ENCODE assay signal across 14 cellular contexts in the genomic region with DNA sequence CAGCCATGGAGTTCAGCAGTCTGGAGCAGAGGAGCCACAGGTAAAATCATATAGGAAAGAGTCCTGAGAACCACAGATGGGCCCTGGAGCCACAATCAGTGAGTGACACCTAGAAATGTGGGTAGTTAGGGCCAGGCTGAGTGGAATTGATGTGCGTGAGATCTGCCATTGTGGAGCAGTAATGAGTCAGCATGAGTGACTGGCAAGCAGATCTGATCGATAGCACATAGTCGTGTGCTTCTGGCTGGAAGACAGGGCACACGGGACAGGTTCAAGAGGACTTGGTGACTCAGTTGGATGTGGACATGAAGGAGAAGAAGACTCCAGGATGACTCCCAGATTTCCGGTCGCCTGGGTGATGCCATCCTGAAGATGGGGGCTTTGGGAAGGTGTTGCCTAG. TPM values are rescaled to one million over a fixed set of nuclear protein-coding genes. Genes with fewer than 3 reads are reported as not detected.
A peak's percentile ranks its signal among the peaks of the same experiment; 100 is the strongest.
DNase-seq lines count a peak whose midpoint lies in the region; ATAC-seq and TF ChIP-seq lines count a peak whose summit lies in the region.
"Had no signal": no experiment of that assay in that cellular context is flagged by ENCODE, and none has a peak within 500 bp of the region (broad histone marks: within the 10 kb centered on the region; RNA-seq: fewer than 3 reads in every experiment).

No MANE protein-coding gene starts in this region.

- H2AK9ac ChIP-seq in IMR-90 (replicated peaks; ENCODE audit: low read depth, low read length, poor library complexity): no peak overlapping the region

- H3K36me3 Mint-ChIP-seq in activated CD4-positive, alpha-beta T cell treated with anti-CD3 and anti-CD28 coated beads, Interleukin-2, amount 10 ng/mL, durations not matched to agents 24 days and 14 days (ENCODE audit: low read depth): peaks cover 4% of the 10 kb centered on the region
- peaks cover 5% of the 10 kb centered on the region for H3K36me3 Mint-ChIP-seq in activated T-helper 2 cell treated with anti-CD3 and anti-CD28 coated beads, Interferon-gamma antibody, Interleukin-2, Interleukin-4, amounts not matched to agents 10 μg/mL and 5 μg/mL and 100 μg/mL, durations not matched to agents 14 hours and 24 hours and 36 hours (ENCODE audit: low read depth)

- H4K8ac ChIP-seq in IMR-90 (ENCODE audit: low read depth in 2 of 2, low read length in 2 of 2): no peak overlapping the region
- H4K8ac ChIP-seq in neuronal stem cell (ENCODE audit: low read depth, low read length): no peak overlapping the region

- TF ChIP-seq CTCF in IMR-90 (conservative IDR thresholded peaks at IDR 0.05; ENCODE audit: low read depth, low read length): no peak

- H2AK5ac ChIP-seq in IMR-90 (ENCODE audit: low read depth, low read length) (peak overlapping the region; percentile 59), neuronal stem cell (ENCODE audit: low read depth, low read length) (peak overlapping the region; percentile 65)

- H4K20me1 ChIP-seq in IMR-90 (ENCODE audit: insufficient read depth, low read length): peaks cover 7% of the 10 kb centered on the region

- no peaks in the 10 kb centered on the region for H3K9me3 ChIP-seq in IMR-90 (ENCODE audit: control insufficient read depth, insufficient read depth, low read length)
- no peaks in the 10 kb centered on the region for H3K9me3 ChIP-seq in neuronal stem cell (replicated peaks in 1 of 2; ENCODE audit: control insufficient read depth in 2 of 2, insufficient read depth in 1 of 2, low read depth in 1 of 2, low read length in 2 of 2)
- H3K9me3 ChIP-seq: colonic mucosa, vagina had no signal

- CTCF ChIA-PET in IMR-90 (lab: Yijun Ruan, JAX): no interaction called here

- no peaks in the 10 kb centered on the region for H3K9me3 Mint-ChIP-seq in activated CD4-positive, alpha-beta T cell treated with anti-CD3 and anti-CD28 coated beads, Interleukin-2, amount 10 ng/mL, durations not matched to agents 24 days and 14 days
- no peaks in the 10 kb centered on the region for H3K9me3 Mint-ChIP-seq in activated T-helper 2 cell treated with anti-CD3 and anti-CD28 coated beads, Interferon-gamma antibody, Interleukin-2, Interleukin-4, amounts not matched to agents 10 μg/mL and 5 μg/mL and 100 μg/mL, durations not matched to agents 14 hours and 24 hours and 36 hours

- dilution Hi-C loops in IMR-90 (cut with HindIII; ENCODE audit: low sequenced_read_pairs, unreplicated experiment): no loop called here

- H3K14ac ChIP-seq in IMR-90 (replicated peaks; ENCODE audit: low read depth, low read length) (no peak overlapping the region), neuronal stem cell (ENCODE audit: low read length) (peak overlapping the region; percentile 38)

- H3K9me1 ChIP-seq in IMR-90 (ENCODE audit: insufficient read depth, low read length): peaks cover 14% of the 10 kb centered on the region

- peak; percentile 67 for DNase-seq in activated CD4-positive, alpha-beta T cell treated with anti-CD3 and anti-CD28 coated beads, Interleukin-2, amount 10 ng/mL, durations not matched to agents 24 days and 14 days
- no peak for DNase-seq in activated CD4-positive, alpha-beta T cell treated with anti-CD3 and anti-CD28 coated beads for 1 hour
- no peak for DNase-seq in IMR-90
- peak; percentile 46 for DNase-seq in activated T-helper 2 cell treated with anti-CD3 and anti-CD28 coated beads, Interferon-gamma antibody, Interleukin-2, Interleukin-4, amounts not matched to agents 10 μg/mL and 5 μg/mL and 100 μg/mL, durations not matched to agents 14 hours and 24 hours and 36 hours (ENCODE audit: low spot score)
- no peak for DNase-seq in neuronal stem cell (ENCODE audit: low spot score)
- DNase-seq in NCI-H2196 (lab: John Stamatoyannopoulos, UW; ENCODE audit: unreplicated experiment): no peak
- no peak for DNase-seq in AG08395 (ENCODE audit: low spot score)
- no peak for DNase-seq in Ammon's horn (ENCODE audit: low spot score)
- DNase-seq: amniotic stem cell; Kasumi-1; NK-92 treated with Interleukin-12 subunit alpha and Interleukin-12 subunit beta, amount 100 ng/mL, for 24 hours had no signal

- no peak overlapping the region for H3K56ac ChIP-seq in IMR-90 (ENCODE audit: extremely low read depth, insufficient read depth, low read length)

- intact Hi-C loops in activated CD4-positive, alpha-beta T cell treated with anti-CD3 and anti-CD28 coated beads, Interleukin-2, amount 10 ng/mL, durations not matched to agents 24 days and 14 days (cut with micrococcal nuclease): loop anchor here (5.0 kb wide), 2 partner anchors 70 to 125 kb away; no protein-coding TSS in a partner anchor
- intact Hi-C loops in IMR-90 (cut with micrococcal nuclease): no loop called here
- intact Hi-C loops in activated T-helper 2 cell treated with anti-CD3 and anti-CD28 coated beads, Interferon-gamma antibody, Interleukin-2, Interleukin-4, amounts not matched to agents 10 μg/mL and 5 μg/mL and 100 μg/mL, durations not matched to agents 14 hours and 24 hours and 36 hours (cut with micrococcal nuclease): loop anchor here (2.0 kb wide), 1 partner anchor 70 kb away; no protein-coding TSS in a partner anchor

- in situ Hi-C loops in IMR-90 (cut with MboI; ENCODE audit: low sequenced_read_pairs): loop anchor here (25.0 kb wide), 1 partner anchor 695 kb away; the partner anchor contains the start of gene PMP22

- ATAC-seq in IMR-90 (ENCODE audit: low read depth): no peak

- WGBS in IMR-90 (ENCODE audit: extremely low coverage in 2 of 2, insufficient read length in 1 of 2), 2 experiments: 81% methylated on average over 4 of the region's 6 CpGs; no CpG with 5 or more reads in 1 of the 2 experiments
- WGBS in neuronal stem cell (ENCODE audit: extremely low coverage in 2 of 2, insufficient read length in 2 of 2, insufficient replicate concordance in 1 of 2), 2 donors: no CpG with 5 or more reads among the region's 6 CpGs

- POLR2A ChIA-PET in IMR-90 (lab: Charles Lee; ENCODE audit: unreplicated experiment): no interaction called here

- no peaks in the 10 kb centered on the region for H3K27me3 ChIP-seq in IMR-90 (ENCODE audit: control insufficient read depth, insufficient read depth, low read length)
- H3K27me3 ChIP-seq in neuronal stem cell (ENCODE audit: control insufficient read depth in 3 of 3, insufficient read depth in 3 of 3, low read depth in 1 of 3, low read length in 3 of 3): no peaks in the 10 kb centered on the region
- H3K27me3 ChIP-seq: colonic mucosa, vagina had no signal

- H3K18ac ChIP-seq in IMR-90 (ENCODE audit: low read depth, low read length): no peak overlapping the region
- H3K18ac ChIP-seq in neuronal stem cell (ENCODE audit: low read length): peak overlapping the region; percentile 86

- H3K79me1 ChIP-seq in IMR-90 (ENCODE audit: low read depth in 1 of 2, low read length in 2 of 2) (peaks cover 9 to 31% of the 10 kb centered on the region in 2 experiments; a peak in 3 of 4 replicates), neuronal stem cell (ENCODE audit: low read depth, low read length) (no peaks in the 10 kb centered on the region)

- no TSS peak for BruUV-seq in IMR-90 (replicated peaks; lab: Mats Ljungman, UMichigan)

- H3K4me2 ChIP-seq in IMR-90 (ENCODE audit: low read depth, low read length) (no peak overlapping the region), neuronal stem cell (ENCODE audit: insufficient read depth, low read length, poor library complexity, severe bottlenecking) (no peak overlapping the region)

- H3K27ac ChIP-seq in IMR-90 (ENCODE audit: insufficient read depth, low read length) (no peak overlapping the region), neuronal stem cell (replicated peaks; ENCODE audit: low read length) (no peak overlapping the region)
- H3K27ac ChIP-seq: colonic mucosa, vagina had no signal

- H3K23ac ChIP-seq in IMR-90 (ENCODE audit: low read depth, low read length): no peak overlapping the region
- H3K23ac ChIP-seq in neuronal stem cell (ENCODE audit: low read depth, low read length, poor library complexity): no peak overlapping the region

- H2BK15ac ChIP-seq in IMR-90 (ENCODE audit: low read depth, low read length) (0 out of 3 replicates have a peak overlapping the region, but pooled peaks have one; percentile 79), neuronal stem cell (ENCODE audit: low read length) (peak overlapping the region; percentile 10)

- peak overlapping the region; percentile 8; the same call in 1 of the 2 replicates for H4K91ac ChIP-seq in IMR-90 (ENCODE audit: insufficient read depth, low read depth, low read length)
- no peak overlapping the region for H4K91ac ChIP-seq in neuronal stem cell (ENCODE audit: low read depth, low read length, poor library complexity)

- peak overlapping the region; percentile 6; the same call in 1 of the 2 replicates for H2BK20ac ChIP-seq in IMR-90 (ENCODE audit: low read depth, low read length)

- H3K4me1 ChIP-seq in IMR-90 (ENCODE audit: control insufficient read depth, insufficient read depth, low read length) (peaks cover 22% of the 10 kb centered on the region), neuronal stem cell (ENCODE audit: control insufficient read depth in 2 of 2, insufficient read depth in 1 of 2, low read depth in 1 of 2, low read length in 2 of 2) (peaks cover 0 to 4% of the 10 kb centered on the region in 2 donors)

- no peak for TF ChIP-seq RAD21 in IMR-90 (IDR thresholded peaks at IDR 0.05; ENCODE audit: low read length)

- H3K4me3 ChIP-seq in IMR-90 (ENCODE audit: insufficient read depth, low read depth, low read length) (no peak overlapping the region), neuronal stem cell (ENCODE audit: low read length in 2 of 2) (no peak overlapping the region)
- H3K4me3 ChIP-seq: colonic mucosa, skin epidermis, vagina had no signal

- H3K36me3 ChIP-seq in IMR-90 (ENCODE audit: control insufficient read depth, insufficient read depth, low read length) (no peaks in the 10 kb centered on the region), neuronal stem cell (replicated peaks in 1 of 2; ENCODE audit: control insufficient read depth in 2 of 2, insufficient read depth in 2 of 2, low read length in 2 of 2) (no peaks in the 10 kb centered on the region)
- H3K36me3 ChIP-seq: colonic mucosa, vagina had no signal

- H3K27ac Mint-ChIP-seq in activated CD4-positive, alpha-beta T cell treated with anti-CD3 and anti-CD28 coated beads, Interleukin-2, amount 10 ng/mL, durations not matched to agents 24 days and 14 days: no peak overlapping the region
- H3K27ac Mint-ChIP-seq in activated T-helper 2 cell treated with anti-CD3 and anti-CD28 coated beads, Interferon-gamma antibody, Interleukin-2, Interleukin-4, amounts not matched to agents 10 μg/mL and 5 μg/mL and 100 μg/mL, durations not matched to agents 14 hours and 24 hours and 36 hours: no peak overlapping the region

- H3K4ac ChIP-seq in IMR-90 (ENCODE audit: low read depth, low read length): no peak overlapping the region
- H3K4ac ChIP-seq in neuronal stem cell (ENCODE audit: low read length): no peak overlapping the region

- H3K9ac ChIP-seq in IMR-90 (ENCODE audit: low read depth, low read length): no peak overlapping the region
- H3K9ac ChIP-seq in neuronal stem cell (ENCODE audit: low read depth, low read length, poor library complexity): no peak overlapping the region

- H2BK120ac ChIP-seq in IMR-90 (ENCODE audit: low read depth, low read length) (peak overlapping the region; percentile 3), neuronal stem cell (ENCODE audit: low read depth, low read length) (no peak overlapping the region)

- no peak overlapping the region for H2BK12ac ChIP-seq in neuronal stem cell (ENCODE audit: low read length)

- no peak for TF ChIP-seq POLR2A in IMR-90 (IDR thresholded peaks at IDR 0.05; ENCODE audit: low read depth, low read length)

- H3K4me3 Mint-ChIP-seq in activated CD4-positive, alpha-beta T cell treated with anti-CD3 and anti-CD28 coated beads, Interleukin-2, amount 10 ng/mL, durations not matched to agents 24 days and 14 days: peak overlapping the region; percentile 15
- H3K4me3 Mint-ChIP-seq in activated T-helper 2 cell treated with anti-CD3 and anti-CD28 coated beads, Interferon-gamma antibody, Interleukin-2, Interleukin-4, amounts not matched to agents 10 μg/mL and 5 μg/mL and 100 μg/mL, durations not matched to agents 14 hours and 24 hours and 36 hours (ENCODE audit: low read depth): no peak overlapping the region

- H4K5ac ChIP-seq in IMR-90 (ENCODE audit: low read depth, low read length): no peak overlapping the region

- H2AFZ ChIP-seq in IMR-90 (replicated peaks; ENCODE audit: low read length, poor library complexity): no peak overlapping the region
- H2AFZ ChIP-seq in neuronal stem cell (ENCODE audit: low read length): no peak overlapping the region

- no peak overlapping the region for H2BK5ac ChIP-seq in IMR-90 (ENCODE audit: low read depth, low read length, poor library complexity, severe bottlenecking)
- no peak overlapping the region for H2BK5ac ChIP-seq in neuronal stem cell (ENCODE audit: low read length)

- peaks cover 34% of the 10 kb centered on the region for H3K4me1 Mint-ChIP-seq in activated CD4-positive, alpha-beta T cell treated with anti-CD3 and anti-CD28 coated beads, Interleukin-2, amount 10 ng/mL, durations not matched to agents 24 days and 14 days
- peaks cover 37% of the 10 kb centered on the region for H3K4me1 Mint-ChIP-seq in activated T-helper 2 cell treated with anti-CD3 and anti-CD28 coated beads, Interferon-gamma antibody, Interleukin-2, Interleukin-4, amounts not matched to agents 10 μg/mL and 5 μg/mL and 100 μg/mL, durations not matched to agents 14 hours and 24 hours and 36 hours (ENCODE audit: low read depth)

- peaks cover 57% of the 10 kb centered on the region for H3K27me3 Mint-ChIP-seq in activated CD4-positive, alpha-beta T cell treated with anti-CD3 and anti-CD28 coated beads, Interleukin-2, amount 10 ng/mL, durations not matched to agents 24 days and 14 days
- peaks cover 24% of the 10 kb centered on the region for H3K27me3 Mint-ChIP-seq in activated T-helper 2 cell treated with anti-CD3 and anti-CD28 coated beads, Interferon-gamma antibody, Interleukin-2, Interleukin-4, amounts not matched to agents 10 μg/mL and 5 μg/mL and 100 μg/mL, durations not matched to agents 14 hours and 24 hours and 36 hours (ENCODE audit: low read depth)

RNA-seq across cellular contexts. Expression of gene ADORA2B, which starts 12.3 kb away (rescaled TPM):
- total RNA-seq in activated CD4-positive, alpha-beta T cell treated with anti-CD3 and anti-CD28 coated beads, Interleukin-2, amount 10 ng/mL, durations not matched to agents 24 days and 14 days: 1.9 and 3.1 TPM in 2 replicates
- 5.2 and 5.8 TPM in 2 replicates for total RNA-seq in IMR-90 (2012; rRNA removed)
- 5.5 and 6.1 TPM in 2 replicates for polyA plus RNA-seq in IMR-90 (2012; rRNA removed)
- 2.7 and 7.4 TPM in 2 replicates for polyA plus RNA-seq in IMR-90 (2012; cell fraction: cytosol; rRNA removed)
- 2.3 and 3.4 TPM in 2 replicates for polyA plus RNA-seq in IMR-90 (2012; cell fraction: nucleus; rRNA removed; ENCODE audit: low replicate concordance)
- total RNA-seq in activated T-helper 2 cell treated with anti-CD3 and anti-CD28 coated beads, Interferon-gamma antibody, Interleukin-2, Interleukin-4, amounts not matched to agents 10 μg/mL and 5 μg/mL and 100 μg/mL, durations not matched to agents 14 hours and 24 hours and 36 hours: 3.6 and 4.2 TPM in 2 replicates
- 1.7 TPM for polyA plus RNA-seq in neuronal stem cell (2013, experiment 1 of 2)
- 1.5 TPM for polyA plus RNA-seq in neuronal stem cell (2013, experiment 2 of 2)

RNA-seq across cellular contexts. Expression of gene ZSWIM7, which starts 42.3 kb away (rescaled TPM):
- total RNA-seq in activated CD4-positive, alpha-beta T cell treated with anti-CD3 and anti-CD28 coated beads, Interleukin-2, amount 10 ng/mL, durations not matched to agents 24 days and 14 days: 10.1 and 11.0 TPM in 2 replicates
- 6.8 and 7.2 TPM in 2 replicates for total RNA-seq in IMR-90 (2012; rRNA removed)
- 12.0 and 12.1 TPM in 2 replicates for polyA plus RNA-seq in IMR-90 (2012; rRNA removed)
- polyA plus RNA-seq in IMR-90 (2012; cell fraction: cytosol; rRNA removed): 10.1 and 14.0 TPM in 2 replicates
- 12.9 and 28.1 TPM in 2 replicates for polyA plus RNA-seq in IMR-90 (2012; cell fraction: nucleus; rRNA removed; ENCODE audit: low replicate concordance)
- 12.8 and 14.2 TPM in 2 replicates for total RNA-seq in activated T-helper 2 cell treated with anti-CD3 and anti-CD28 coated beads, Interferon-gamma antibody, Interleukin-2, Interleukin-4, amounts not matched to agents 10 μg/mL and 5 μg/mL and 100 μg/mL, durations not matched to agents 14 hours and 24 hours and 36 hours
- polyA plus RNA-seq in neuronal stem cell (2013, experiment 1 of 2): 39.8 TPM
- 40.3 TPM for polyA plus RNA-seq in neuronal stem cell (2013, experiment 2 of 2)

RNA-seq across cellular contexts. Expression of gene TTC19, which starts 42.4 kb away (rescaled TPM):
- total RNA-seq in activated CD4-positive, alpha-beta T cell treated with anti-CD3 and anti-CD28 coated beads, Interleukin-2, amount 10 ng/mL, durations not matched to agents 24 days and 14 days: 35.3 and 38.9 TPM in 2 replicates
- 12.9 and 19.2 TPM in 2 replicates for total RNA-seq in IMR-90 (2012; rRNA removed)
- 6.0 and 8.3 TPM in 2 replicates for polyA plus RNA-seq in IMR-90 (2012; rRNA removed)
- polyA plus RNA-seq in IMR-90 (2012; cell fraction: cytosol; rRNA removed): 2.3 and 6.1 TPM in 2 replicates
- polyA plus RNA-seq in IMR-90 (2012; cell fraction: nucleus; rRNA removed; ENCODE audit: low replicate concordance): 5.9 and 8.4 TPM in 2 replicates
- 32.7 and 35.3 TPM in 2 replicates for total RNA-seq in activated T-helper 2 cell treated with anti-CD3 and anti-CD28 coated beads, Interferon-gamma antibody, Interleukin-2, Interleukin-4, amounts not matched to agents 10 μg/mL and 5 μg/mL and 100 μg/mL, durations not matched to agents 14 hours and 24 hours and 36 hours
- 25.3 TPM for polyA plus RNA-seq in neuronal stem cell (2013, experiment 1 of 2)
- 25.3 TPM for polyA plus RNA-seq in neuronal stem cell (2013, experiment 2 of 2)

Comparison
In these comparisons a context has a peak if more than half of its experiments do, and no peak if none do; other contexts are left out.
1. DNase-seq: peak in activated CD4-positive, alpha-beta T cell treated with anti-CD3 and anti-CD28 coated beads, Interleukin-2, amount 10 ng/mL, durations not matched to agents 24 days and 14 days (single experiment) and activated T-helper 2 cell treated with anti-CD3 and anti-CD28 coated beads, Interferon-gamma antibody, Interleukin-2, Interleukin-4, amounts not matched to agents 10 μg/mL and 5 μg/mL and 100 μg/mL, durations not matched to agents 14 hours and 24 hours and 36 hours (single experiment); none in activated CD4-positive, alpha-beta T cell treated with anti-CD3 and anti-CD28 coated beads for 1 hour (single experiment), IMR-90 (single experiment), neuronal stem cell (single experiment), NCI-H2196 (single experiment), AG08395 (single experiment) and Ammon's horn (single experiment).